Comparison of ENCODE assay signal across 3 cellular contexts in the genomic region with DNA sequence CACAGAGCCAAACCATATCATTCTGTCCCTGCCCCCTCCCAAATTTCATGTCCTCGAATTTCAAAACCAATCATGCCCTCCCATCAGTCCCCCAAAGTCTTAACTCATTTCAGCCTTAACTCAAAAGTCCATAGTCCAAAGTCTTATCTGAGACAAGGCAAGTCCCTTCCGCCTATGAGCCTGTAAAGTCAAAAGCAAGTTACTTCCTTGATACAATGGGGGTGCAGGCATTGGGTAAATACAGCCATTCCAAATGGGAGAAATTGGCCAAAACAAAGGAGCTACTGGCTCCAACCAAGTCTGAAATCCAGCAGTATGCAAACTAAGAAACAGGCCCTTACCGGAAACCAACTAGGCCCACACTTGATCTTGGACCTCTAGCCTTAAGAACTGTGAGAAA. TPM values are rescaled to one million over a fixed set of nuclear protein-coding genes. Genes with fewer than 3 reads are reported as not detected.
"Had no signal": no experiment of that assay in that cellular context is flagged by ENCODE, and none has a peak within 500 bp of the region (broad histone marks: within the 10 kb centered on the region; RNA-seq: fewer than 3 reads in every experiment).

No MANE protein-coding gene starts in this region.

RNA-seq across cellular contexts. Expression of a gene that starts 10.0 kb away (rescaled TPM):
- total RNA-seq: OCI-LY7, SJCRH30, SJSA1 had no signal
